ENCODE assay signal across 1 cellular context in the genomic region with DNA sequence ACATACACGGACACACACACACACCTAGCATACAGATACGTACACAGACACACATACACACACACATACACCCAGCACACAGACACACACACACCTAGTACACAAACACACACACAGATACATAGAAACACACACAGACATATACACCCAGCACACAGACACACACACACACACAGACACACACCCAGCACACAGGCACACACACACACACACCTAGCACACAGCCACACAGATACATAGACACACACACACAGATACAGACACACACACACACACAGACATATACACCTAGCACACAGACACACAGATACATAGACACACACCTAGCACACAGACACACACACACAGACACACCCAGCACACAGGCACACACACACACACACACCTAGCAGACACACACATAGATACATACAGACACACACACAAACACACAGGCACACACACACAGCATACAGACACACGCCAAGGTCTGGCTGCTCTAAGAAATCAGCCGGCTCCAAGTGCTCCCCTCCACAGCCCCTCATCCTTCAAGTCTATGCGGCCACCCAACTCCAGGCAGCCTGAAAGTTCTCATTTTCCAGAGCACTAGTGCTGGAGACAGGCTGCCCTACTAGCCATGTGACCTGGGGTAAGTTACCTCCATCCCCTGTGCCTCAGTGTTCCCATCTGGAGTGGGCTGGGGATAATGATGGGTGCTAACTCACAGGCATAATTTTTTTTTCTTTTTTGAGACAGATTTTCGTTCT.
TF ChIP-seq lines count a peak whose summit lies in the region.

No MANE protein-coding gene starts in this region.

TF ChIP-seq in endothelial cell of umbilical vein, 7 proteins besides CTCF, POLR2A, EP300 and RAD21 (continued from another document):
- TF ChIP-seq MAX (IDR thresholded peaks at IDR 0.05; ENCODE audit: insufficient read depth, insufficient read length), result no peak
- no peak for TF ChIP-seq GATA2 (IDR thresholded peaks at IDR 0.05; ENCODE audit: insufficient read depth, insufficient read length, low read depth, low read length)
- TF ChIP-seq JUN (IDR thresholded peaks at IDR 0.05; ENCODE audit: borderline replicate concordance, insufficient read depth, insufficient read length, low read depth), result no peak
- no peak for TF ChIP-seq EZH2 (IDR thresholded peaks at IDR 0.05; ENCODE audit: borderline replicate concordance, low read depth, low read length, severe bottlenecking)
- TF ChIP-seq POLR2AphosphoS5 (IDR thresholded peaks at IDR 0.05; ENCODE audit: insufficient read depth, low read depth, low read length), result no peak
- TF ChIP-seq MYC (IDR thresholded peaks at IDR 0.05; ENCODE audit: low read depth, low read length), result no peak
